Comparison of ENCODE assay signal across 16 cellular contexts in genomic region chr12:132727091-132727794, GRCh38. TPM values are rescaled to one million over a fixed set of nuclear protein-coding genes. Genes with fewer than 3 reads are reported as not detected.
DNase-seq lines count a peak whose midpoint lies in the region; ATAC-seq and TF ChIP-seq lines count a peak whose summit lies in the region.
"Had no signal": no experiment of that assay in that cellular context is flagged by ENCODE, and none has a peak within 500 bp of the region (broad histone marks: within the 10 kb centered on the region; RNA-seq: fewer than 3 reads in every experiment).

No MANE protein-coding gene starts in this region.

- no peak overlapping the region for H3K23ac ChIP-seq in neuronal stem cell (ENCODE audit: low read depth, low read length, poor library complexity)

- no peak overlapping the region for H2AFZ ChIP-seq in neuronal stem cell (ENCODE audit: low read length)

- H4K91ac ChIP-seq in neuronal stem cell (ENCODE audit: low read depth, low read length, poor library complexity) = no peak overlapping the region

- H3K4me1 ChIP-seq in neuronal stem cell (ENCODE audit: control insufficient read depth in 2 of 2, insufficient read depth in 1 of 2, low read depth in 1 of 2, low read length in 2 of 2) (no peaks in the 10 kb centered on the region), upper lobe of right lung (no peaks in the 10 kb centered on the region), body of pancreas (no peaks in the 10 kb centered on the region)

- H3K4me2 ChIP-seq in neuronal stem cell (ENCODE audit: insufficient read depth, low read length, poor library complexity, severe bottlenecking) = no peak overlapping the region

- ATAC-seq in Right ventricle myocardium inferior = no peak
- ATAC-seq in esophagus mucosa = peak; percentile 30
- peak; percentile 12 for ATAC-seq in upper lobe of right lung
- no peak for ATAC-seq in HG02981 (IDR thresholded peaks at IDR 0.05; ENCODE audit: unreplicated experiment)
- no peak for ATAC-seq in body of pancreas

- H3K18ac ChIP-seq in neuronal stem cell (ENCODE audit: low read length) = no peak overlapping the region

- WGBS in neuronal stem cell (ENCODE audit: extremely low coverage in 2 of 2, insufficient read length in 2 of 2, insufficient replicate concordance in 1 of 2), 2 donors = no CpG with 5 or more reads among the region's 37 CpGs
- 92 to 94% methylated on average over 27 to 36 of the region's 37 CpGs for WGBS in body of pancreas, 2 donors

- no peak for TF ChIP-seq POLR2A in body of pancreas (IDR thresholded peaks at IDR 0.05)

- H2BK120ac ChIP-seq in neuronal stem cell (ENCODE audit: low read depth, low read length) = no peak overlapping the region

- H3K9me3 ChIP-seq in neuronal stem cell (replicated peaks in 1 of 2; ENCODE audit: control insufficient read depth in 2 of 2, insufficient read depth in 1 of 2, low read depth in 1 of 2, low read length in 2 of 2) = peaks cover 4 to 8% of the 10 kb centered on the region in 2 donors
- no peaks in the 10 kb centered on the region for H3K9me3 ChIP-seq in upper lobe of right lung
- no peaks in the 10 kb centered on the region for H3K9me3 ChIP-seq in body of pancreas

- no peak overlapping the region for H2BK12ac ChIP-seq in neuronal stem cell (ENCODE audit: low read length)

- TF ChIP-seq CTCF in upper lobe of right lung (IDR thresholded peaks at IDR 0.05) = no peak
- TF ChIP-seq CTCF in body of pancreas (IDR thresholded peaks at IDR 0.05) = no peak

- H3K4me3 ChIP-seq in neuronal stem cell (ENCODE audit: low read length in 2 of 2) (peak overlapping the region in 1 of 2 donors; percentile 47), upper lobe of right lung (no peak overlapping the region), body of pancreas (no peak overlapping the region)

- H3K27ac ChIP-seq in neuronal stem cell (replicated peaks; ENCODE audit: low read length) (no peak overlapping the region), upper lobe of right lung (no peak overlapping the region), body of pancreas (no peak overlapping the region)
- H3K27ac ChIP-seq: HL-60 had no signal

- peak overlapping the region; percentile 55 for H3K9ac ChIP-seq in neuronal stem cell (ENCODE audit: low read depth, low read length, poor library complexity)

- DNase-seq in Right ventricle myocardium inferior (ENCODE audit: missing footprints) (peak; percentile 45), cardiac septum (ENCODE audit: low spot score) (no peak), neuronal stem cell (ENCODE audit: low spot score) (no peak), upper lobe of right lung (no peak), body of pancreas (no peak), DMS53 (lab: John Stamatoyannopoulos, UW) (no peak)
- DNase-seq: DMS 273 treated with DMSO at 0.1 percent for 48 hours, H7, IMR-90, Karpas-422, NCI-H1417 treated with DMSO at 0.1 percent for 48 hours, NCI-H1930, NCI-H526 had no signal

- peaks cover 5% of the 10 kb centered on the region for H3K79me1 ChIP-seq in neuronal stem cell (ENCODE audit: low read depth, low read length)

- no peak overlapping the region for H3K14ac ChIP-seq in neuronal stem cell (ENCODE audit: low read length)

- no peak overlapping the region for H2AK5ac ChIP-seq in neuronal stem cell (ENCODE audit: low read depth, low read length)

- no peak overlapping the region for H3K4ac ChIP-seq in neuronal stem cell (ENCODE audit: low read length)

- no peak overlapping the region for H2BK15ac ChIP-seq in neuronal stem cell (ENCODE audit: low read length)

- H2BK5ac ChIP-seq in neuronal stem cell (ENCODE audit: low read length) = no peak overlapping the region

- H4K8ac ChIP-seq in neuronal stem cell (ENCODE audit: low read depth, low read length) = peak overlapping the region; percentile 17

- peaks cover 70 to 94% of the 10 kb centered on the region in 2 donors for H3K36me3 ChIP-seq in neuronal stem cell (replicated peaks in 1 of 2; ENCODE audit: control insufficient read depth in 2 of 2, insufficient read depth in 2 of 2, low read length in 2 of 2)
- peaks cover 91% of the 10 kb centered on the region for H3K36me3 ChIP-seq in upper lobe of right lung
- peaks cover 0 to 32% of the 10 kb centered on the region in 2 donors for H3K36me3 ChIP-seq in body of pancreas (replicated peaks in 1 of 2; ENCODE audit: insufficient read depth in 1 of 2, low read depth in 2 of 2)

- H3K27me3 ChIP-seq in neuronal stem cell (ENCODE audit: control insufficient read depth in 3 of 3, insufficient read depth in 3 of 3, low read depth in 1 of 3, low read length in 3 of 3) = no peaks in the 10 kb centered on the region
- H3K27me3 ChIP-seq in upper lobe of right lung = no peaks in the 10 kb centered on the region
- no peaks in the 10 kb centered on the region for H3K27me3 ChIP-seq in body of pancreas

- intact Hi-C loops in Right ventricle myocardium inferior (cut with DNase I) (no loop called here), cardiac septum (cut with DNase I) (no loop called here), upper lobe of right lung (cut with DNase I) (no loop called here), body of pancreas (cut with DNase I) (no loop called here)

RNA-seq across cellular contexts. Expression of gene PGAM5, which starts 16.6 kb away (rescaled TPM):
- total RNA-seq in Right ventricle myocardium inferior = 34.1 TPM
- total RNA-seq in cardiac septum = 26.1 TPM
- 49.8 TPM for total RNA-seq in esophagus mucosa
- polyA plus RNA-seq in neuronal stem cell (2013, experiment 1 of 2) = 33.9 TPM
- polyA plus RNA-seq in neuronal stem cell (2013, experiment 2 of 2) = 34.5 TPM
- total RNA-seq in upper lobe of right lung = 25.4 TPM
- total RNA-seq in body of pancreas = 10 to 100 TPM; 15.0 to 39.2 TPM

RNA-seq across cellular contexts. Expression of gene ANKLE2, which starts 34.4 kb away (rescaled TPM):
- total RNA-seq in Right ventricle myocardium inferior (24.9 TPM), cardiac septum (31.4 TPM), esophagus mucosa (35.8 TPM), upper lobe of right lung (60.2 TPM), body of pancreas (10 to 100 TPM; 37.9 to 76.1 TPM)
- polyA plus RNA-seq in neuronal stem cell (2013, experiment 1 of 2) = 34.7 TPM
- 30.8 TPM for polyA plus RNA-seq in neuronal stem cell (2013, experiment 2 of 2)

RNA-seq across cellular contexts. Expression of gene PXMP2, which starts 39.9 kb away (rescaled TPM):
- total RNA-seq in Right ventricle myocardium inferior (62.5 TPM), cardiac septum (36.5 TPM), esophagus mucosa (12.3 TPM), upper lobe of right lung (21.2 TPM), body of pancreas (10 to 100 TPM; 37.2 to 39.7 TPM)
- polyA plus RNA-seq in neuronal stem cell (2013, experiment 1 of 2) = 19.8 TPM
- 22.6 TPM for polyA plus RNA-seq in neuronal stem cell (2013, experiment 2 of 2)

RNA-seq across cellular contexts. Expression of gene POLE, which starts 40.1 kb away (rescaled TPM):
- total RNA-seq in Right ventricle myocardium inferior (12.1 TPM), cardiac septum (12.1 TPM), esophagus mucosa (23.4 TPM), upper lobe of right lung (23.5 TPM), body of pancreas (10 to 100 TPM; 12.5 to 36.9 TPM)
- polyA plus RNA-seq in neuronal stem cell (2013, experiment 1 of 2) = 34.0 TPM
- 33.7 TPM for polyA plus RNA-seq in neuronal stem cell (2013, experiment 2 of 2)

Comparison
In these comparisons a context has a peak if more than half of its experiments do, and no peak if none do; other contexts are left out.
1. ATAC-seq: peak in esophagus mucosa (single experiment) and upper lobe of right lung (single experiment); none in Right ventricle myocardium inferior (single experiment), HG02981 (single experiment) and body of pancreas (single experiment).